In genomic region chr17:46628753-46629436, GRCh38 we compare ENCODE assay signal across 7 cellular contexts. TPM values are rescaled to one million over a fixed set of nuclear protein-coding genes. Genes with fewer than 3 reads are reported as not detected.
A peak's percentile ranks its signal among the peaks of the same experiment; 100 is the strongest.
DNase-seq lines count a peak whose midpoint lies in the region; ATAC-seq, FAIRE-seq and TF ChIP-seq lines count a peak whose summit lies in the region.
"Not testable (repeated sequence)": the region's sequence is repeated elsewhere in the genome, so short reads cannot be mapped to it uniquely, and the experiment has no call there.

No MANE protein-coding gene starts in this region.

- not testable (repeated sequence) for H3K36me3 ChIP-seq in keratinocyte (ENCODE audit: control insufficient read depth in 2 of 2, extremely low read depth in 1 of 2, insufficient read depth in 2 of 2, low read length in 2 of 2)

- not testable (repeated sequence) for H3K9me3 ChIP-seq in keratinocyte (ENCODE audit: control insufficient read depth, low read depth, low read length)

- FAIRE-seq in GM12892 (lab: Jason Lieb, UNC) (peak; percentile 93), GM19239 (lab: Jason Lieb, UNC) (peak; percentile 97), keratinocyte (lab: Jason Lieb, UNC) (peak; percentile 9)

- not testable (repeated sequence) for H3K4me3 ChIP-seq in keratinocyte (ENCODE audit: control insufficient read depth in 2 of 3, extremely low read depth in 1 of 3, insufficient read depth in 2 of 3, low read depth in 1 of 3, low read length in 3 of 3)

- intact Hi-C loops in activated CD4-positive, alpha-beta T cell treated with anti-CD3 and anti-CD28 coated beads for 36 hours (cut with DNase I, micrococcal nuclease), result not testable (repeated sequence)

- not testable (repeated sequence) for H3K27ac Mint-ChIP-seq in activated CD4-positive, alpha-beta T cell treated with anti-CD3 and anti-CD28 coated beads for 36 hours; activated naive CD8-positive, alpha-beta T cell treated with anti-CD3 and anti-CD28 coated beads, Interleukin-2, amount 50 U/mL, for 24 hours; stimulated activated effector memory CD8-positive, alpha-beta T cell treated with anti-CD3 and anti-CD28 coated beads, Interleukin-12 subunit alpha, Interleukin-12 subunit beta, amount 100 ng/mL, for 72 hours

- peak; percentile 75 for ATAC-seq in HG02759 (IDR thresholded peaks at IDR 0.05; ENCODE audit: unreplicated experiment)
- ATAC-seq in activated CD4-positive, alpha-beta T cell treated with anti-CD3 and anti-CD28 coated beads for 36 hours, result peak; percentile 94
- ATAC-seq in activated naive CD8-positive, alpha-beta T cell treated with anti-CD3 and anti-CD28 coated beads, Interleukin-2, amount 50 U/mL, for 24 hours, result peak; percentile 91
- peak; percentile 99 for ATAC-seq in stimulated activated effector memory CD8-positive, alpha-beta T cell treated with anti-CD3 and anti-CD28 coated beads, Interleukin-12 subunit alpha, Interleukin-12 subunit beta, amount 100 ng/mL, for 72 hours

- CTCF ChIA-PET in activated CD4-positive, alpha-beta T cell treated with anti-CD3 and anti-CD28 coated beads for 36 hours (lab: Charles Lee), result not testable (repeated sequence)

- H3K27me3 ChIP-seq in keratinocyte (ENCODE audit: control insufficient read depth, extremely low read depth, insufficient read depth, low read length), result not testable (repeated sequence)

- dilution Hi-C loops in keratinocyte (cut with MboI; ENCODE audit: extremely low pct_ligation_motif_present, low sequenced_read_pairs), result not testable (repeated sequence)

- H2AFZ ChIP-seq in keratinocyte (ENCODE audit: control insufficient read depth, low read length), result not testable (repeated sequence)

- DNase-seq in GM12892 (ENCODE audit: insufficient read length); GM19239 (ENCODE audit: insufficient read length, low spot score); activated CD4-positive, alpha-beta T cell treated with anti-CD3 and anti-CD28 coated beads for 36 hours; activated naive CD8-positive, alpha-beta T cell treated with anti-CD3 and anti-CD28 coated beads, Interleukin-2, amount 50 U/mL, for 24 hours; keratinocyte (ENCODE audit: low read depth, low spot score); stimulated activated effector memory CD8-positive, alpha-beta T cell treated with anti-CD3 and anti-CD28 coated beads, Interleukin-12 subunit alpha, Interleukin-12 subunit beta, amount 100 ng/mL, for 72 hours (ENCODE audit: low spot score in 2 of 2): not testable (repeated sequence)

- not testable (repeated sequence) for H3K4me2 ChIP-seq in keratinocyte (ENCODE audit: control insufficient read depth, extremely low read depth, insufficient read depth, low read depth, low read length)

- not testable (repeated sequence) for H4K20me1 ChIP-seq in keratinocyte (ENCODE audit: control insufficient read depth, extremely low read depth, insufficient read depth, low read length)

- not testable (repeated sequence) for H3K4me3 Mint-ChIP-seq in activated CD4-positive, alpha-beta T cell treated with anti-CD3 and anti-CD28 coated beads for 36 hours; activated naive CD8-positive, alpha-beta T cell treated with anti-CD3 and anti-CD28 coated beads, Interleukin-2, amount 50 U/mL, for 24 hours; stimulated activated effector memory CD8-positive, alpha-beta T cell treated with anti-CD3 and anti-CD28 coated beads, Interleukin-12 subunit alpha, Interleukin-12 subunit beta, amount 100 ng/mL, for 72 hours

- not testable (repeated sequence) for H3K27ac ChIP-seq in keratinocyte (ENCODE audit: control insufficient read depth, insufficient read depth, low read length)

- TF ChIP-seq POLR2A in GM12892 (IDR thresholded peaks at IDR 0.05; ENCODE audit: low read depth, low read length), result not testable (repeated sequence)

- not testable (repeated sequence) for H3K79me2 ChIP-seq in keratinocyte (ENCODE audit: control insufficient read depth, insufficient read depth, low read length)

- POLR2A ChIA-PET in activated CD4-positive, alpha-beta T cell treated with anti-CD3 and anti-CD28 coated beads for 36 hours (lab: Charles Lee), result not testable (repeated sequence)

- H3K9me1 ChIP-seq in keratinocyte (ENCODE audit: control insufficient read depth, extremely low read depth, insufficient read depth, low read length), result not testable (repeated sequence)

- not testable (repeated sequence) for H3K4me1 Mint-ChIP-seq in activated CD4-positive, alpha-beta T cell treated with anti-CD3 and anti-CD28 coated beads for 36 hours; activated naive CD8-positive, alpha-beta T cell treated with anti-CD3 and anti-CD28 coated beads, Interleukin-2, amount 50 U/mL, for 24 hours; stimulated activated effector memory CD8-positive, alpha-beta T cell treated with anti-CD3 and anti-CD28 coated beads, Interleukin-12 subunit alpha, Interleukin-12 subunit beta, amount 100 ng/mL, for 72 hours

- H3K27me3 Mint-ChIP-seq in activated CD4-positive, alpha-beta T cell treated with anti-CD3 and anti-CD28 coated beads for 36 hours; activated naive CD8-positive, alpha-beta T cell treated with anti-CD3 and anti-CD28 coated beads, Interleukin-2, amount 50 U/mL, for 24 hours: not testable (repeated sequence)

- H3K9ac ChIP-seq in keratinocyte (ENCODE audit: control insufficient read depth, extremely low read depth, insufficient read depth, low read length), result not testable (repeated sequence)

- H3K9me3 Mint-ChIP-seq in activated CD4-positive, alpha-beta T cell treated with anti-CD3 and anti-CD28 coated beads for 36 hours (ENCODE audit: low read depth); activated naive CD8-positive, alpha-beta T cell treated with anti-CD3 and anti-CD28 coated beads, Interleukin-2, amount 50 U/mL, for 24 hours; stimulated activated effector memory CD8-positive, alpha-beta T cell treated with anti-CD3 and anti-CD28 coated beads, Interleukin-12 subunit alpha, Interleukin-12 subunit beta, amount 100 ng/mL, for 72 hours: not testable (repeated sequence)

- H3K4me1 ChIP-seq in keratinocyte (ENCODE audit: control insufficient read depth, extremely low read depth, insufficient read depth, low read length), result not testable (repeated sequence)

- not testable (repeated sequence) for TF ChIP-seq CTCF in keratinocyte (optimal IDR thresholded peaks at IDR 0.05 in 1 of 3, IDR thresholded peaks at IDR 0.05 in 1 of 3, conservative IDR thresholded peaks at IDR 0.05 in 1 of 3; ENCODE audit: extremely low read depth in 1 of 3, insufficient read depth in 2 of 3, low read length in 3 of 3)

- not testable (repeated sequence) for H3K36me3 Mint-ChIP-seq in activated CD4-positive, alpha-beta T cell treated with anti-CD3 and anti-CD28 coated beads for 36 hours (ENCODE audit: low read depth); activated naive CD8-positive, alpha-beta T cell treated with anti-CD3 and anti-CD28 coated beads, Interleukin-2, amount 50 U/mL, for 24 hours (ENCODE audit: low read depth); stimulated activated effector memory CD8-positive, alpha-beta T cell treated with anti-CD3 and anti-CD28 coated beads, Interleukin-12 subunit alpha, Interleukin-12 subunit beta, amount 100 ng/mL, for 72 hours

RNA-seq across cellular contexts. Expression of gene NSF, which starts 38.4 kb away (rescaled TPM):
- 12.1 TPM for polyA plus RNA-seq in GM12892 (2012; ENCODE audit: missing spikeins)
- total RNA-seq in activated CD4-positive, alpha-beta T cell treated with anti-CD3 and anti-CD28 coated beads for 36 hours, result 10 to 100 TPM; 27.5 to 31.0 TPM
- 24.6 to 32.3 TPM (median 29.7 TPM) in 3 replicates for polyA plus RNA-seq in keratinocyte
- 17.0 TPM for polyA plus RNA-seq in keratinocyte (2011; ENCODE audit: low read depth)
- polyA plus RNA-seq in keratinocyte (2011; cell fraction: cytosol; rRNA removed), result 18.2 and 32.8 TPM in 2 replicates
- polyA plus RNA-seq in keratinocyte (2011; cell fraction: nucleus; rRNA removed), result 30.0 and 34.6 TPM in 2 replicates
- polyA plus RNA-seq in keratinocyte (2012; ENCODE audit: low replicate concordance), result 20.4 and 20.6 TPM in 2 replicates
- polyA minus RNA-seq in keratinocyte, result 21.2 to 49.6 TPM (median 33.9 TPM) in 3 replicates
- polyA minus RNA-seq in keratinocyte (2011; cell fraction: cytosol; rRNA and poly(A)+ RNA removed), result 15.9 TPM
- 47.7 and 79.3 TPM in 2 replicates for polyA minus RNA-seq in keratinocyte (2011; cell fraction: nucleus; rRNA and poly(A)+ RNA removed)

RNA-seq across cellular contexts. Expression of gene ARL17A, which starts 49.4 kb away (rescaled TPM):
- polyA plus RNA-seq in GM12892 (2012; ENCODE audit: missing spikeins), result 20.9 TPM
- 10 to 100 TPM; 19.2 to 21.9 TPM for total RNA-seq in activated CD4-positive, alpha-beta T cell treated with anti-CD3 and anti-CD28 coated beads for 36 hours
- polyA plus RNA-seq in keratinocyte, result 4.0 to 9.1 TPM (median 7.0 TPM) in 3 replicates
- 3.8 TPM for polyA plus RNA-seq in keratinocyte (2011; ENCODE audit: low read depth)
- polyA plus RNA-seq in keratinocyte (2011; cell fraction: cytosol; rRNA removed), result 4.0 and 8.7 TPM in 2 replicates
- 22.5 and 47.4 TPM in 2 replicates for polyA plus RNA-seq in keratinocyte (2011; cell fraction: nucleus; rRNA removed)
- polyA plus RNA-seq in keratinocyte (2012; ENCODE audit: low replicate concordance), result 3.0 and 4.7 TPM in 2 replicates
- 15.3 to 18.4 TPM (median 18.0 TPM) in 3 replicates for polyA minus RNA-seq in keratinocyte
- polyA minus RNA-seq in keratinocyte (2011; cell fraction: cytosol; rRNA and poly(A)+ RNA removed), result 2.3 TPM
- 5.9 and 13.1 TPM in 2 replicates for polyA minus RNA-seq in keratinocyte (2011; cell fraction: nucleus; rRNA and poly(A)+ RNA removed)
